ENCODE assay signal across 10 cellular contexts in the genomic region with DNA sequence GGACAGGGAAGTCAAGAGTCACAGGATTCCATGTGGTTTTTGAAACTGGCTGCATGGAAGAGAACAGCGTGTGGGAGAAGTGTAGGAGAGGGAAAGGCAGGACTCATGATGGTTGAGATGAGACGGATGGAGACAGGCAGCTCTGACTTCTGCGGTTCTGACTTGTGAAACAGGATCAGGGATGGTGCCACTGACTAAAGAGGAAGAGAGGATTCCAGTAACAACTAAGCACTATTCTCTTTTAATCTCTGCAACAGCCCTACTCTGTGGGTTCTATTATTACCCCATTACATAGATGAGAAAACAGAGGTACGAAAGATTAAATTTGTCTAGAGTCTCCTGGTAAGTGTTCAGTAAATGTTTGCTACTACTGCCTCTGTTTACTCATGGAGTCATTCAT.
DNase-seq lines count a peak whose midpoint lies in the region; ATAC-seq and TF ChIP-seq lines count a peak whose summit lies in the region.
"Had no signal": no experiment of that assay in that cellular context is flagged by ENCODE, and none has a peak within 500 bp of the region (broad histone marks: within the 10 kb centered on the region; RNA-seq: fewer than 3 reads in every experiment).

No MANE protein-coding gene starts in this region.

- DNase-seq in nephron progenitor cell: no peak
- DNase-seq in effector CD4-positive, alpha-beta T cell: no peak
- DNase-seq in stimulated activated CD4-positive, alpha-beta T cell treated with anti-CD3 and anti-CD28 coated beads, Interleukin-4, amount 100 ng/mL, for 4 hours: no peak
- DNase-seq in naive thymus-derived CD8-positive, alpha-beta T cell: no peak
- DNase-seq: amniotic stem cell; stimulated activated CD4-positive, alpha-beta T cell treated with anti-CD3 and anti-CD28 coated beads, Interleukin-4, amount 100 ng/mL, for 1 hour had no signal

- H3K4me3 Mint-ChIP-seq in nephron progenitor cell: no peak overlapping the region
- H3K4me3 Mint-ChIP-seq in naive thymus-derived CD8-positive, alpha-beta T cell: no peak overlapping the region

- H3K36me3 Mint-ChIP-seq in nephron progenitor cell (ENCODE audit: low read depth): peaks cover 53% of the 10 kb centered on the region
- H3K36me3 Mint-ChIP-seq in naive thymus-derived CD8-positive, alpha-beta T cell: no peaks in the 10 kb centered on the region

- H3K4me1 Mint-ChIP-seq in nephron progenitor cell: peaks cover 24% of the 10 kb centered on the region
- H3K4me1 Mint-ChIP-seq in naive thymus-derived CD8-positive, alpha-beta T cell: peaks cover 0 to 19% (median 10%) of the 10 kb centered on the region in 4 donors

- no peaks in the 10 kb centered on the region for H3K9me3 Mint-ChIP-seq in nephron progenitor cell
- no peaks in the 10 kb centered on the region for H3K9me3 Mint-ChIP-seq in naive thymus-derived CD8-positive, alpha-beta T cell

- no peak for TF ChIP-seq CTCF in nephron progenitor cell (IDR thresholded peaks at IDR 0.05)

- peak overlapping the region; percentile 35 for H3K27ac Mint-ChIP-seq in nephron progenitor cell
- no peak overlapping the region for H3K27ac Mint-ChIP-seq in naive thymus-derived CD8-positive, alpha-beta T cell

- POLR2A ChIA-PET in naive thymus-derived CD8-positive, alpha-beta T cell (lab: Charles Lee): no interaction called here

- ATAC-seq in GM18511 (IDR thresholded peaks at IDR 0.05; ENCODE audit: unreplicated experiment) (peak; percentile 30), GM21576 (IDR thresholded peaks at IDR 0.05; ENCODE audit: unreplicated experiment) (peak; percentile 50), HG03575 (IDR thresholded peaks at IDR 0.05; ENCODE audit: extremely low read depth, insufficient number of reproducible peaks, low FRiP score, unreplicated experiment) (peak; percentile 16), HG03280 (IDR thresholded peaks at IDR 0.05; ENCODE audit: unreplicated experiment) (no peak)
- ATAC-seq in naive thymus-derived CD8-positive, alpha-beta T cell: no peak

- H3K27me3 Mint-ChIP-seq in nephron progenitor cell (ENCODE audit: low read depth, poor library complexity): no peaks in the 10 kb centered on the region
- peaks cover 0 to 10% (median 0%) of the 10 kb centered on the region in 5 donors for H3K27me3 Mint-ChIP-seq in naive thymus-derived CD8-positive, alpha-beta T cell

Comparison
In these comparisons a context has a peak if more than half of its experiments do, and no peak if none do; other contexts are left out.
1. ATAC-seq: peak in GM18511 (single experiment), GM21576 (single experiment) and HG03575 (single experiment); none in HG03280 (single experiment) and naive thymus-derived CD8-positive, alpha-beta T cell (0 of 2).